8 cellular contexts compared by ENCODE assay signal in genomic region chr5:102090770-102091169, GRCh38.
DNase-seq lines count a peak whose midpoint lies in the region; ATAC-seq, FAIRE-seq and TF ChIP-seq lines count a peak whose summit lies in the region.

No MANE protein-coding gene starts in this region.

- in situ Hi-C loops in K562 (cut with MboI) = no loop called here

- H3K79me2 ChIP-seq in HCT116 (ENCODE audit: insufficient read depth, low read length) (no peaks in the 10 kb centered on the region), K562 (ENCODE audit: control insufficient read depth, insufficient read depth, low read length) (no peaks in the 10 kb centered on the region)

- RAD21 ChIA-PET in HCT116 (lab: Charles Lee; ENCODE audit: low non-redundant PET in 1 of 2, low total read pairs in 2 of 2, uncharacterized antibody in 2 of 2, unreplicated experiment in 2 of 2) = no interaction called here

- no peaks in the 10 kb centered on the region for H3K9me1 ChIP-seq in K562 (ENCODE audit: control insufficient read depth, insufficient read depth, low read length)

- TF ChIP-seq EP300 in K562 (IDR thresholded peaks at IDR 0.05; ENCODE audit: low read length) = no peak

- no peak for FAIRE-seq in K562 (lab: Jason Lieb, UNC)

- H3K4me1 ChIP-seq in HCT116 (ENCODE audit: control insufficient read depth in 1 of 2, insufficient read depth in 2 of 2, low read length in 2 of 2) (no peaks in the 10 kb centered on the region), K562 (replicated peaks in 1 of 2; ENCODE audit: control insufficient read depth in 2 of 2, insufficient read depth in 2 of 2, low read length in 2 of 2) (no peaks in the 10 kb centered on the region)

- H4K20me1 ChIP-seq in HCT116 (ENCODE audit: insufficient read depth) (no peaks in the 10 kb centered on the region), K562 (replicated peaks; ENCODE audit: control insufficient read depth, insufficient read depth, low read length) (no peaks in the 10 kb centered on the region)

- no peak overlapping the region for H3K9ac ChIP-seq in HCT116 (ENCODE audit: low read length)
- no peak overlapping the region for H3K9ac ChIP-seq in K562 (ENCODE audit: insufficient read depth in 1 of 2, low read depth in 2 of 2, low read length in 2 of 2)

- CTCF ChIA-PET in HCT116 (lab: Charles Lee) (interaction anchor here (1.2 to 1.3 kb wide), 3 partner anchors 112 to 412 kb away, joined by 3 to 4 read pairs (median 3); no protein-coding TSS in a partner anchor), K562 (lab: Yijun Ruan, JAX; ENCODE audit: low intra/inter-chr PET ratio) (no interaction called here)

- BruUV-seq in HCT116 (replicated peaks; lab: Mats Ljungman, UMichigan) (no TSS peak), K562 (replicated peaks; lab: Mats Ljungman, UMichigan) (no TSS peak)

- peak; percentile 10 for DNase-seq in NCI-H187 treated with DMSO at 0.1 percent for 48 hours (lab: John Stamatoyannopoulos, UW)
- no peak for DNase-seq in NCI-H187 (lab: John Stamatoyannopoulos, UW)
- peak; percentile 36 for DNase-seq in HCT116 (ENCODE audit: low read depth, low spot score)
- peak; percentile 81 for DNase-seq in NCI-H146 (lab: John Stamatoyannopoulos, UW)
- DNase-seq in K562 (ENCODE audit: extremely low read depth in 1 of 4, low spot score in 3 of 4) = peak; percentile 4 to 14 (median 7)
- no peak for DNase-seq in stimulated activated naive CD8-positive, alpha-beta T cell treated with anti-CD3 and anti-CD28 coated beads, Interleukin-15, Interleukin-2, amounts not matched to agents 100 U/mL and 50 U/mL, for 24 hours
- no peak for DNase-seq in AG08395 (ENCODE audit: low spot score)
- no peak for DNase-seq in putamen (ENCODE audit: low spot score)

- H3K27me3 ChIP-seq in HCT116 (ENCODE audit: insufficient read depth, low read length) = no peaks in the 10 kb centered on the region
- no peaks in the 10 kb centered on the region for H3K27me3 ChIP-seq in K562 (ENCODE audit: control insufficient read depth in 2 of 2, insufficient read depth in 2 of 2, low read length in 2 of 2)

- no peak overlapping the region for H3K4me3 ChIP-seq in HCT116 (replicated peaks in 1 of 2; ENCODE audit: low read depth in 1 of 2, low read length in 2 of 2)
- H3K4me3 ChIP-seq in K562 = no peak overlapping the region

- peak; percentile 65 for TF ChIP-seq RAD21 in HCT116 (IDR thresholded peaks at IDR 0.05; ENCODE audit: low read depth)
- TF ChIP-seq RAD21 in K562 (CRISPR knock-in tag; conservative IDR thresholded peaks at IDR 0.05 in 1 of 2, IDR thresholded peaks at IDR 0.05 in 1 of 2) = no peak

- H3K36me3 ChIP-seq in HCT116 (ENCODE audit: control insufficient read depth in 1 of 2, insufficient read depth in 2 of 2, low read length in 2 of 2) = no peaks in the 10 kb centered on the region
- H3K36me3 ChIP-seq in K562 (ENCODE audit: control insufficient read depth, insufficient read depth, low read length) = no peaks in the 10 kb centered on the region

- H3K9me3 ChIP-seq in HCT116 (ENCODE audit: control insufficient read depth in 1 of 2, insufficient read depth in 1 of 2, low read depth in 1 of 2, low read length in 2 of 2) (no peaks in the 10 kb centered on the region), K562 (replicated peaks; ENCODE audit: control insufficient read depth, insufficient read depth, low read depth, low read length) (no peaks in the 10 kb centered on the region)

- H3K27ac ChIP-seq in HCT116 (ENCODE audit: low read depth, low read length) (no peak overlapping the region), K562 (ENCODE audit: extremely low read depth, low read depth, low read length) (no peak overlapping the region)

- POLR2A ChIA-PET in HCT116 (lab: Charles Lee) (interaction anchor here (1.0 kb wide), 1 partner anchor 113 kb away, joined by 3 read pairs; no protein-coding TSS in a partner anchor), K562 (lab: Yijun Ruan, JAX) (no interaction called here)

- intact Hi-C loops in HCT116 (cut with micrococcal nuclease) = loop anchor here (5.0 to 10.0 kb wide), 2 partner anchors 148 to 414 kb away; no protein-coding TSS in a partner anchor
- intact Hi-C loops in K562 (cut with micrococcal nuclease) = no loop called here

- H3K9me2 ChIP-seq in HCT116 (ENCODE audit: insufficient read depth) = no peaks in the 10 kb centered on the region

- no peak overlapping the region for H2AFZ ChIP-seq in HCT116 (ENCODE audit: low read depth, low read length, poor library complexity, severe bottlenecking)
- H2AFZ ChIP-seq in K562 (ENCODE audit: low read depth, low read length) = no peak overlapping the region

- TF ChIP-seq CTCF in HCT116 (IDR thresholded peaks at IDR 0.05 in 2 of 3, conservative IDR thresholded peaks at IDR 0.05 in 1 of 3; ENCODE audit: borderline replicate concordance in 1 of 3, insufficient read depth in 1 of 3, low read depth in 2 of 3, low read length in 2 of 3) = peak; percentile 28 to 67 (median 62); a peak in 5 of 6 replicates
- 0 out of 6 replicates have a peak, but pooled peaks of 1 of the 3 experiments have one; percentile 18 for TF ChIP-seq CTCF in K562 (IDR thresholded peaks at IDR 0.05 in 2 of 3, conservative IDR thresholded peaks at IDR 0.05 in 1 of 3; ENCODE audit: insufficient read depth in 2 of 3, low read depth in 1 of 3, low read length in 3 of 3)

- ATAC-seq in HCT116 = peak; percentile 98
- ATAC-seq in K562 = no peak
- peak; percentile 72 for ATAC-seq in stimulated activated naive CD8-positive, alpha-beta T cell treated with anti-CD3 and anti-CD28 coated beads, Interleukin-15, Interleukin-2, amounts not matched to agents 100 U/mL and 50 U/mL, for 24 hours

- no peak for TF ChIP-seq POLR2A in HCT116 (IDR thresholded peaks at IDR 0.05; ENCODE audit: borderline replicate concordance, extremely low read depth, insufficient read depth, insufficient read length)
- TF ChIP-seq POLR2A in K562 (conservative IDR thresholded peaks at IDR 0.05) = no peak

- no peak overlapping the region for H3K4me2 ChIP-seq in HCT116 (ENCODE audit: low read length)
- no peak overlapping the region for H3K4me2 ChIP-seq in K562 (ENCODE audit: insufficient read depth, low read length)

TF ChIP-seq in HCT116, 20 proteins besides CTCF, POLR2A, EP300 and RAD21:
- no peak for TF ChIP-seq POLR2AphosphoS5 (IDR thresholded peaks at IDR 0.05; ENCODE audit: low read depth, low read length)
- TF ChIP-seq TCF7L2 (IDR thresholded peaks at IDR 0.05; ENCODE audit: borderline replicate concordance, extremely low read depth, insufficient read depth, insufficient read length) = peak; percentile 99

TF ChIP-seq in K562, 482 proteins besides CTCF, POLR2A, EP300 and RAD21 (continues in another document):
- TF ChIP-seq HBP1 (CRISPR knock-in tag; IDR thresholded peaks at IDR 0.05) = no peak
- TF ChIP-seq MYNN (IDR thresholded peaks at IDR 0.05) = no peak
- TF ChIP-seq MYNN (CRISPR knock-in tag; IDR thresholded peaks at IDR 0.05) = no peak
- TF ChIP-seq IRF9 (tag; IDR thresholded peaks at IDR 0.05) = no peak
- no peak for TF ChIP-seq KLF16 (IDR thresholded peaks at IDR 0.05)
- TF ChIP-seq ZNF165 (CRISPR knock-in tag; IDR thresholded peaks at IDR 0.05; ENCODE audit: borderline replicate concordance) = no peak
- TF ChIP-seq ZNF696 (CRISPR knock-in tag; conservative IDR thresholded peaks at IDR 0.05) = no peak
- TF ChIP-seq PYGO2 (tag; IDR thresholded peaks at IDR 0.05) = no peak
- no peak for TF ChIP-seq ZNF444 (CRISPR knock-in tag; IDR thresholded peaks at IDR 0.05)
- TF ChIP-seq HNRNPUL1 (IDR thresholded peaks at IDR 0.05; ENCODE audit: low read length) = no peak
- TF ChIP-seq GATAD2A (IDR thresholded peaks at IDR 0.05) = no peak
- no peak for TF ChIP-seq TEAD2 (tag; IDR thresholded peaks at IDR 0.05)
- TF ChIP-seq NELFE (IDR thresholded peaks at IDR 0.05; ENCODE audit: insufficient read depth, insufficient read length) = no peak
- no peak for TF ChIP-seq CBX3 (IDR thresholded peaks at IDR 0.05; ENCODE audit: borderline replicate concordance in 1 of 2, low read length in 2 of 2)
- no peak for TF ChIP-seq HEY1 (CRISPR knock-in tag; IDR thresholded peaks at IDR 0.05; ENCODE audit: borderline replicate concordance)
- TF ChIP-seq CTBP1 (IDR thresholded peaks at IDR 0.05; ENCODE audit: borderline replicate concordance) = no peak
- TF ChIP-seq ZNF12 (CRISPR knock-in tag; IDR thresholded peaks at IDR 0.05) = no peak
- TF ChIP-seq ID3 (CRISPR knock-in tag; IDR thresholded peaks at IDR 0.05) = no peak
- TF ChIP-seq ID3 (tag; IDR thresholded peaks at IDR 0.05) = no peak

Comparison
In these comparisons a context has a peak if more than half of its experiments do, and no peak if none do; other contexts are left out.
1. DNase-seq: peak in NCI-H187 treated with DMSO at 0.1 percent for 48 hours (single experiment), HCT116 (single experiment), NCI-H146 (single experiment) and K562 (4 of 4); none in NCI-H187 (0 of 2), stimulated activated naive CD8-positive, alpha-beta T cell treated with anti-CD3 and anti-CD28 coated beads, Interleukin-15, Interleukin-2, amounts not matched to agents 100 U/mL and 50 U/mL, for 24 hours (single experiment), AG08395 (single experiment) and putamen (single experiment).